In genomic region chr13:45468676-45469075, GRCh38 we compare ENCODE assay signal across 2 cellular contexts.
TF ChIP-seq lines count a peak whose summit lies in the region.

No MANE protein-coding gene starts in this region.

TF ChIP-seq in IMR-90, 13 proteins besides CTCF, POLR2A, EP300 and RAD21:
- TF ChIP-seq SMC3 (IDR thresholded peaks at IDR 0.05; ENCODE audit: low read depth, low read length) (no peak), MXI1 (IDR thresholded peaks at IDR 0.05; ENCODE audit: borderline replicate concordance, low read depth, low read length) (no peak), FOS (IDR thresholded peaks at IDR 0.05; ENCODE audit: low read depth, low read length) (no peak), RCOR1 (IDR thresholded peaks at IDR 0.05; ENCODE audit: insufficient replicate concordance, low read length) (no peak), BHLHE40 (IDR thresholded peaks at IDR 0.05; ENCODE audit: low read depth, low read length) (no peak), RFX5 (IDR thresholded peaks at IDR 0.05; ENCODE audit: low read depth, low read length) (no peak), CEBPB (IDR thresholded peaks at IDR 0.05; ENCODE audit: low read depth, low read length) (no peak), CHD1 (IDR thresholded peaks at IDR 0.05; ENCODE audit: low read depth, low read length) (no peak), MAFK (IDR thresholded peaks at IDR 0.05; ENCODE audit: low read depth, low read length) (no peak), USF2 (IDR thresholded peaks at IDR 0.05; ENCODE audit: low read depth, low read length) (no peak), MAZ (IDR thresholded peaks at IDR 0.05; ENCODE audit: borderline replicate concordance, low read depth, low read length) (no peak), NFE2L2 (IDR thresholded peaks at IDR 0.05; ENCODE audit: low read depth, low read length) (no peak)
- TF ChIP-seq, protein P1, sequence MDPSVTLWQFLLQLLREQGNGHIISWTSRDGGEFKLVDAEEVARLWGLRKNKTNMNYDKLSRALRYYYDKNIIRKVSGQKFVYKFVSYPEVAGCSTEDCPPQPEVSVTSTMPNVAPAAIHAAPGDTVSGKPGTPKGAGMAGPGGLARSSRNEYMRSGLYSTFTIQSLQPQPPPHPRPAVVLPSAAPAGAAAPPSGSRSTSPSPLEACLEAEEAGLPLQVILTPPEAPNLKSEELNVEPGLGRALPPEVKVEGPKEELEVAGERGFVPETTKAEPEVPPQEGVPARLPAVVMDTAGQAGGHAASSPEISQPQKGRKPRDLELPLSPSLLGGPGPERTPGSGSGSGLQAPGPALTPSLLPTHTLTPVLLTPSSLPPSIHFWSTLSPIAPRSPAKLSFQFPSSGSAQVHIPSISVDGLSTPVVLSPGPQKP (IDR thresholded peaks at IDR 0.05; ENCODE audit: borderline replicate concordance, low read depth, low read length) = no peak
TF ChIP-seq in IMR-90: peak in this region for 0.

TF ChIP-seq in SK-N-SH treated with all-trans-retinoic acid at 6 μM for 48 hours, 23 proteins besides CTCF, POLR2A, EP300 and RAD21:
- TF ChIP-seq RARB (CRISPR knock-in tag; IDR thresholded peaks at IDR 0.05) (no peak), ZFP30 (CRISPR knock-in tag; IDR thresholded peaks at IDR 0.05) (peak; percentile 85), GLIS3 (CRISPR knock-in tag; IDR thresholded peaks at IDR 0.05) (no peak)
- TF ChIP-seq, protein P2, sequence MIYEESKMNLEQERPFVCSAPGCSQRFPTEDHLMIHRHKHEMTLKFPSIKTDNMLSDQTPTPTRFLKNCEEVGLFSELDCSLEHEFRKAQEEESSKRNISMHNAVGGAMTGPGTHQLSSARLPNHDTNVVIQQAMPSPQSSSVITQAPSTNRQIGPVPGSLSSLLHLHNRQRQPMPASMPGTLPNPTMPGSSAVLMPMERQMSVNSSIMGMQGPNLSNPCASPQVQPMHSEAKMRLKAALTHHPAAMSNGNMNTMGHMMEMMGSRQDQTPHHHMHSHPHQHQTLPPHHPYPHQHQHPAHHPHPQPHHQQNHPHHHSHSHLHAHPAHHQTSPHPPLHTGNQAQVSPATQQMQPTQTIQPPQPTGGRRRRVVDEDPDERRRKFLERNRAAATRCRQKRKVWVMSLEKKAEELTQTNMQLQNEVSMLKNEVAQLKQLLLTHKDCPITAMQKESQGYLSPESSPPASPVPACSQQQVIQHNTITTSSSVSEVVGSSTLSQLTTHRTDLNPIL (CRISPR knock-in tag; IDR thresholded peaks at IDR 0.05; ENCODE audit: low read depth) = no peak
TF ChIP-seq in SK-N-SH treated with all-trans-retinoic acid at 6 μM for 48 hours: peak in this region for 1.
